Comparison of ENCODE assay signal across 12 cellular contexts in the genomic region with DNA sequence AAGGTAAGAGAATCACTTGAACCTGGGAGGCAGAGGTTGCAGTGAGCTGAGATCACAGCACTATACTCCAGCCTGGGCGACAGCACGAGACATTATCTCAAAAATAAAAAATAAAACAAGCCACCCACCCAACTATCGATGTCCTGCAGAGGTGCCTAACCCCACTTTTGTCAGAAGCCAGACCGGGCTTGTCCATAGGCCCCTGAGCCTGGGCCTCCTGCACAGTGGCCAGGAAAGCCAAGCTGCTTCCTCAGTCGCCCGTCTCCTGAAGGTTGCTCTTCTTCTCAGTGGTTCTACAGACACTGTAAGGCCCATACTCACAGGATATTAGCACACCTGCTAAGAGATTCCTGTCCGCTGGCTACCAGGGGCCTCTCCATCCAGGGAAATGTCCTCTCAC. TPM values are rescaled to one million over a fixed set of nuclear protein-coding genes. Genes with fewer than 3 reads are reported as not detected.
"Had no signal": no experiment of that assay in that cellular context is flagged by ENCODE, and none has a peak within 500 bp of the region (broad histone marks: within the 10 kb centered on the region; RNA-seq: fewer than 3 reads in every experiment).

No MANE protein-coding gene starts in this region.

- H3K27ac ChIP-seq: PC-9, SK-N-MC had no signal

- H3K27me3 ChIP-seq: MG63 had no signal

- H3K9me3 ChIP-seq: MG63 had no signal

- H3K36me3 ChIP-seq: MG63 had no signal

- H2AFZ ChIP-seq: PC-9 had no signal

- H3K4me3 ChIP-seq: MG63, PC-9, SK-N-MC had no signal

- DNase-seq: NCI-H510A had no signal

RNA-seq across cellular contexts. Expression of gene CES3, which starts 14.5 kb away (rescaled TPM):
- total RNA-seq: RPMI7951 had no signal

RNA-seq across cellular contexts. Expression of gene CDH16, which starts 27.9 kb away (rescaled TPM):
- total RNA-seq: activated CD8-positive, alpha-beta memory T cell treated with anti-CD3 and anti-CD28 coated beads, Interleukin-2, amount 10 ng/mL, durations not matched to agents 7 days and 5 days; activated naive CD4-positive, alpha-beta T cell treated with anti-CD3 and anti-CD28 coated beads for 36 hours; activated naive CD8-positive, alpha-beta T cell treated with anti-CD3 and anti-CD28 coated beads for 36 hours; activated T-helper 1 cell treated with anti-CD3 and anti-CD28 coated beads, Interleukin-12 subunit alpha, Interleukin-12 subunit beta, Interleukin-2, Interleukin-4 antibody, amounts not matched to agents 30 ng/mL and 10 ng/mL and 1 ng/mL, durations not matched to agents 14 hours and 24 hours and 36 hours; PC-9; RPMI7951; T-helper 1 cell treated with Interleukin-12 subunit alpha and Interleukin-12 subunit beta and Interleukin-4 antibody, amounts not matched to agents 30 ng/mL and 1 ng/mL, for 36 hours; WTC11 had no signal
- polyA plus RNA-seq: adipose tissue had no signal
